34 cellular contexts compared by ENCODE assay signal in genomic region chr4:1031346-1031745, GRCh38. TPM values are rescaled to one million over a fixed set of nuclear protein-coding genes. Genes with fewer than 3 reads are reported as not detected.
"Had no signal": no experiment of that assay in that cellular context is flagged by ENCODE, and none has a peak within 500 bp of the region (broad histone marks: within the 10 kb centered on the region; RNA-seq: fewer than 3 reads in every experiment).

No MANE protein-coding gene starts in this region.

- H3K9me3 ChIP-seq: MG63 had no signal

- DNase-seq: Karpas-422, Kasumi-1, MG63, MM.1S, MV-4-11, NCI-H1048, NCI-H1092, NCI-H1092 treated with DMSO at 0.1 percent for 48 hours, NCI-H1105, NCI-H1105 treated with DMSO at 0.1 percent for 48 hours, NCI-H1417 treated with DMSO at 0.1 percent for 48 hours, NCI-H1436 treated with DMSO at 0.1 percent for 48 hours, NCI-H146, NCI-H1694, NCI-H1694 treated with DMSO at 0.1 percent for 48 hours, NCI-H187, NCI-H187 treated with DMSO at 0.1 percent for 48 hours, NCI-H1930, NCI-H2029, NCI-H2029 treated with DMSO at 0.1 percent for 48 hours, NCI-H2081, NCI-H2081 treated with DMSO at 0.1 percent for 48 hours, NCI-H2107, NCI-H2171, NCI-H2171 treated with DMSO at 0.1 percent for 48 hours, NCI-H2227 treated with DMSO at 0.1 percent for 48 hours, NCI-H226, NCI-H345, NCI-H446, NCI-H446 treated with DMSO at 0.1 percent for 48 hours, NCI-H510A, NCI-H510A treated with DMSO at 0.1 percent for 48 hours had no signal

- H3K27me3 ChIP-seq: MG63 had no signal

- H3K4me3 ChIP-seq: MG63 had no signal

- H3K36me3 ChIP-seq: MG63 had no signal

RNA-seq across cellular contexts. Expression of gene SLC26A1, which starts 38.1 kb away (rescaled TPM):
- total RNA-seq: LHCN-M2, M059J had no signal
